Comparison of ENCODE assay signal across 19 cellular contexts in genomic region chr16:48810803-48811453, GRCh38.
DNase-seq lines count a peak whose midpoint lies in the region; ATAC-seq, FAIRE-seq and TF ChIP-seq lines count a peak whose summit lies in the region.
"Had no signal": no experiment of that assay in that cellular context is flagged by ENCODE, and none has a peak within 500 bp of the region (broad histone marks: within the 10 kb centered on the region; RNA-seq: fewer than 3 reads in every experiment).

No MANE protein-coding gene starts in this region.

- H3K4me1 ChIP-seq in heart left ventricle (peaks cover 0 to 10% (median 0%) of the 10 kb centered on the region in 12 donors), right cardiac atrium (ENCODE audit: control insufficient read depth, insufficient read depth, low read length) (no peaks in the 10 kb centered on the region)
- H3K4me1 ChIP-seq: transverse colon had no signal

- TF ChIP-seq CTCF in heart left ventricle (IDR thresholded peaks at IDR 0.05), result no peak
- TF ChIP-seq CTCF in neural crest cell (conservative IDR thresholded peaks at IDR 0.05), result no peak

- DNase-seq in heart left ventricle (no peak), cardiac septum (ENCODE audit: low spot score) (no peak), right cardiac atrium (peak in 1 of 3 donors; percentile 37), neural crest cell (ENCODE audit: low read depth, low spot score) (no peak), GM19239 (ENCODE audit: insufficient read length, low spot score) (no peak)
- DNase-seq: activated gamma-delta T cell treated with Interleukin-2 at 50 U/mL for 16 hours; anterior cingulate cortex; CD4-positive, alpha-beta memory T cell; mucosa of descending colon; NCI-H1436 treated with DMSO at 0.1 percent for 48 hours; SHP77 treated with DMSO at 0.1 percent for 48 hours; transverse colon had no signal

- no peaks in the 10 kb centered on the region for H3K9me3 Mint-ChIP-seq in neural crest cell

- WGBS in heart left ventricle, 4 donors, result 3 to 6% (median 4%) methylated on average over 20 to 70 of the region's 70 CpGs
- 3% methylated on average over 70 of the region's 70 CpGs for WGBS in right cardiac atrium

- H3K27me3 Mint-ChIP-seq in neural crest cell (ENCODE audit: low read depth), result peaks cover 91% of the 10 kb centered on the region

- H3K27ac ChIP-seq in heart left ventricle (no peak overlapping the region), right cardiac atrium (ENCODE audit: low read length) (no peak overlapping the region)
- H3K27ac ChIP-seq: epithelial cell of prostate, gastroesophageal sphincter, transverse colon had no signal

- H3K36me3 Mint-ChIP-seq in neural crest cell (ENCODE audit: low read depth), result no peaks in the 10 kb centered on the region

- no peaks in the 10 kb centered on the region for H3K36me3 ChIP-seq in heart left ventricle
- H3K36me3 ChIP-seq: gastroesophageal sphincter, transverse colon had no signal

- H3K4me3 ChIP-seq in heart left ventricle (peak overlapping the region in 8 of 12 donors; percentile 13 to 41 (median 26)), right cardiac atrium (ENCODE audit: low read length) (peak overlapping the region; percentile 3)
- H3K4me3 ChIP-seq: mucosa of descending colon had no signal

- peak in 1 of 4 donors; percentile 24 for ATAC-seq in heart left ventricle
- peak in 1 of 2 donors; percentile 22 for ATAC-seq in right cardiac atrium
- no peak for ATAC-seq in HG03280 (IDR thresholded peaks at IDR 0.05; ENCODE audit: unreplicated experiment)
- no peak for ATAC-seq in GM19035 (IDR thresholded peaks at IDR 0.05; ENCODE audit: unreplicated experiment)
- ATAC-seq in HG03521 (IDR thresholded peaks at IDR 0.05; ENCODE audit: unreplicated experiment), result no peak
- ATAC-seq: activated CD4-positive, CD25-positive, alpha-beta regulatory T cell treated with anti-CD3 and anti-CD28 coated beads, Interleukin-2, amount 50 U/mL, for 24 hours; gastroesophageal sphincter; mucosa of descending colon had no signal

- H3K4me3 Mint-ChIP-seq in neural crest cell, result peak overlapping the region; percentile 56
- H3K4me3 Mint-ChIP-seq: CD4-positive, alpha-beta memory T cell had no signal

- H3K27ac Mint-ChIP-seq in neural crest cell (ENCODE audit: unreplicated experiment), result no peak overlapping the region
- H3K27ac Mint-ChIP-seq: CD4-positive, alpha-beta memory T cell had no signal

- H3K9me3 ChIP-seq in heart left ventricle (no peaks in the 10 kb centered on the region), right cardiac atrium (ENCODE audit: control insufficient read depth, low read length) (no peaks in the 10 kb centered on the region)
- H3K9me3 ChIP-seq: gastroesophageal sphincter, mucosa of descending colon, transverse colon had no signal

- peaks cover 11% of the 10 kb centered on the region for H3K4me1 Mint-ChIP-seq in neural crest cell
- H3K4me1 Mint-ChIP-seq: CD4-positive, alpha-beta memory T cell had no signal

- H3K27me3 ChIP-seq in heart left ventricle (peaks cover 17 to 63% (median 37%) of the 10 kb centered on the region in 9 donors), right cardiac atrium (ENCODE audit: control insufficient read depth, insufficient read depth) (no peaks in the 10 kb centered on the region)

- intact Hi-C loops in heart left ventricle (cut with DNase I) (no loop called here), cardiac septum (cut with DNase I) (no loop called here), right cardiac atrium (cut with DNase I) (no loop called here)

- no peak for FAIRE-seq in GM19239 (lab: Jason Lieb, UNC)
- FAIRE-seq: colon had no signal

- no peak for TF ChIP-seq POLR2A in heart left ventricle (IDR thresholded peaks at IDR 0.05)
